3 cellular contexts compared by ENCODE assay signal in genomic region chr1:27591622-27592021, GRCh38.
TF ChIP-seq lines count a peak whose summit lies in the region.

No MANE protein-coding gene starts in this region.

TF ChIP-seq in A549, 52 proteins besides CTCF, POLR2A, EP300 and RAD21 (continues in another document):
- no peak for TF ChIP-seq CHD2 (IDR thresholded peaks at IDR 0.05; ENCODE audit: low read length, partially characterized antibody)
- TF ChIP-seq JUN (IDR thresholded peaks at IDR 0.05): no peak
- TF ChIP-seq RNF2 (IDR thresholded peaks at IDR 0.05; ENCODE audit: borderline replicate concordance, low read depth): no peak
- TF ChIP-seq ZFP36 (IDR thresholded peaks at IDR 0.05; ENCODE audit: borderline replicate concordance, partially characterized antibody): no peak
- TF ChIP-seq HMGXB4 (CRISPR knock-in tag; IDR thresholded peaks at IDR 0.05; ENCODE audit: borderline replicate concordance): no peak
- TF ChIP-seq BCL3 (IDR thresholded peaks at IDR 0.05): no peak
- no peak for TF ChIP-seq REST (IDR thresholded peaks at IDR 0.05)
- TF ChIP-seq KDM5A (IDR thresholded peaks at IDR 0.05): no peak
- no peak for TF ChIP-seq TP53 (CRISPR knock-in tag; IDR thresholded peaks at IDR 0.05)
- no peak for TF ChIP-seq JUNB (IDR thresholded peaks at IDR 0.05)
- TF ChIP-seq NFE2L2 (conservative IDR thresholded peaks at IDR 0.05; ENCODE audit: low read length): no peak
- TF ChIP-seq NPAS2 (CRISPR knock-in tag; IDR thresholded peaks at IDR 0.05; ENCODE audit: borderline replicate concordance): no peak
- no peak for TF ChIP-seq CEBPB (IDR thresholded peaks at IDR 0.05)
- TF ChIP-seq ESRRA (IDR thresholded peaks at IDR 0.05; ENCODE audit: borderline replicate concordance, low read length): no peak

TF ChIP-seq in Ishikawa, 13 proteins besides CTCF, POLR2A, EP300 and RAD21:
- TF ChIP-seq FOXM1 (IDR thresholded peaks at IDR 0.05; ENCODE audit: borderline replicate concordance, low read depth) (no peak), MAX (IDR thresholded peaks at IDR 0.05) (peak; percentile 31; the same call in 1 of the 2 replicates), EGR1 (IDR thresholded peaks at IDR 0.05) (no peak), REST (IDR thresholded peaks at IDR 0.05; ENCODE audit: low read depth) (no peak), TCF12 (IDR thresholded peaks at IDR 0.05; ENCODE audit: low read depth) (0 out of 2 replicates have a peak, but pooled peaks have one; percentile 15), ZBTB7A (IDR thresholded peaks at IDR 0.05; ENCODE audit: low read depth) (no peak), NFIC (IDR thresholded peaks at IDR 0.05) (peak; percentile 86), TAF1 (IDR thresholded peaks at IDR 0.05; ENCODE audit: low read depth) (no peak), YY1 (IDR thresholded peaks at IDR 0.05; ENCODE audit: low read depth) (no peak), CEBPB (IDR thresholded peaks at IDR 0.05) (no peak), CREB1 (IDR thresholded peaks at IDR 0.05; ENCODE audit: low read depth) (no peak), USF1 (IDR thresholded peaks at IDR 0.05) (no peak), TEAD4 (IDR thresholded peaks at IDR 0.05) (no peak)
TF ChIP-seq in Ishikawa: peak in this region for 3.

TF ChIP-seq in K562, 482 proteins besides CTCF, POLR2A, EP300 and RAD21:
- TF ChIP-seq BCOR (IDR thresholded peaks at IDR 0.05) (0 out of 2 replicates have a peak, but pooled peaks have one; percentile 41), ZBED1 (IDR thresholded peaks at IDR 0.05) (no peak), NFIC (IDR thresholded peaks at IDR 0.05) (peak; percentile 42), TOE1 (IDR thresholded peaks at IDR 0.05; ENCODE audit: borderline replicate concordance) (no peak), TOE1 (CRISPR knock-in tag; IDR thresholded peaks at IDR 0.05; ENCODE audit: borderline replicate concordance, low read depth) (no peak), RBM25 (IDR thresholded peaks at IDR 0.05; ENCODE audit: low read depth, low read length, severe bottlenecking) (peak; percentile 81), KDM1A (IDR thresholded peaks at IDR 0.05) (peak in 1 of 2 experiments; percentile 55; a peak in 1 of 4 replicates)
TF ChIP-seq in K562: peak in this region for 4.
